8 cellular contexts compared by ENCODE assay signal in the genomic region with DNA sequence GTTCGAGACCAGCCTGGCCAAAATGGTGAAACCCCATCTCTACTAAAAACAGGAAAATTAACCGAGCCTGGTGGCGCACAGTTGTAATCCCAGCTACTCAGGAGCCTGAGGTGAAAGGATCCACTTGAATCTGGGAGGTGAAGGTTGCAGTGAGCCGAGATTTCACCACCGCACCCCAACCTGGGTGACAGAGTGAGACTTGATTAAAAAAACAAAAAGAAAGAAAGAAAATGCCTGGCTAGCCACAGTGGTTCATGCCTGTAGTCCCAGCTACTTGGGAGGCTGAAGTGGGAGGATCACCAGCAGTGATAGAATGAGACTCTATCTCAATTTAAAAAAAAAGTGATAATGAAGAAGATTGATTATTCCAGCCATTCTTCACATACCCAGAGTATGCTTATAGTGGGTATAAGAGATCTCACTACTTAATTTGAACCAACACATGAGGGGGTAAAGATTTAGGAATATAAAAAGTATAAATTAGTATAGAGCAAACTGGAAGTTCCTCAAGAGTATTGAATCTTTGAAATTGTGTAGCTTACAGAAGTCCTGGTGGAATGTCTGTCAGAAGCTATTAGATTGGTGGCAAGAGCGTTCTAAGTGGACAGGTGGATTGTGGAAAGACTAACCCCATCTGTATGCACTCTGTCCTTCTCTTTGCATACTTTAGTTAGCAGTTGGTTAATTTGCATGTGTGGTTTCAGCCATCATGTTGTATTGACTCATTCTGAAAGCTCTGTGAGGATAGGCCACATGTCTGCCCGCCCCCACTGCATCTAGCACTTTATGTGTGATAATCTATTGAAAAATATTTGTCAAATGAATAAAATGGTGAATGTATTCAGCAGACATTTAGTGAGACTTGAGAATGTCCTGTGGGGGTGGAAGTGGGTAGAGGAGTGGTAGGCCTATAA. TPM values are rescaled to one million over a fixed set of nuclear protein-coding genes. Genes with fewer than 3 reads are reported as not detected.
A peak's percentile ranks its signal among the peaks of the same experiment; 100 is the strongest.
DNase-seq lines count a peak whose midpoint lies in the region; ATAC-seq and TF ChIP-seq lines count a peak whose summit lies in the region.

No MANE protein-coding gene starts in this region.

- H3K9me3 Mint-ChIP-seq in osteocyte (ENCODE audit: unreplicated experiment): no peaks in the 10 kb centered on the region

- H3K4me3 Mint-ChIP-seq in T-helper 17 cell (peak overlapping the region; percentile 41), osteocyte (ENCODE audit: unreplicated experiment) (no peak overlapping the region)

- no peaks in the 10 kb centered on the region for H3K9me3 ChIP-seq in T-helper 17 cell (ENCODE audit: control insufficient read depth, low read length, poor library complexity, severe bottlenecking)

- no peak overlapping the region for H3K27ac ChIP-seq in epithelial cell of prostate

- H3K4me1 Mint-ChIP-seq in T-helper 17 cell (peaks cover 31% of the 10 kb centered on the region), osteocyte (ENCODE audit: unreplicated experiment) (peaks cover 14% of the 10 kb centered on the region)

- H3K27ac Mint-ChIP-seq in T-helper 17 cell (peak overlapping the region; percentile 32), osteocyte (ENCODE audit: unreplicated experiment) (no peak overlapping the region)

- ATAC-seq in GM19025 (IDR thresholded peaks at IDR 0.05; ENCODE audit: low read depth, unreplicated experiment) (peak; percentile 98), HG02970 (IDR thresholded peaks at IDR 0.05; ENCODE audit: low FRiP score, unreplicated experiment) (peak; percentile 89), T-helper 17 cell (peak; percentile 82)

- H3K27me3 Mint-ChIP-seq in T-helper 17 cell (no peaks in the 10 kb centered on the region), osteocyte (ENCODE audit: unreplicated experiment) (no peaks in the 10 kb centered on the region)

- DNase-seq in T-helper 17 cell: peak in 1 of 3 donors; percentile 14
- DNase-seq in epithelial cell of prostate (ENCODE audit: low read depth, low spot score): peak; percentile 29
- DNase-seq in stimulated activated CD8-positive, alpha-beta memory T cell treated with anti-CD3 and anti-CD28 coated beads, Interleukin-4, amount 100 ng/mL, for 48 hours: peak; percentile 62
- no peak for DNase-seq in SKM-1 (lab: John Stamatoyannopoulos, UW; ENCODE audit: unreplicated experiment)
- DNase-seq in DMS153 (lab: John Stamatoyannopoulos, UW): no peak
- no peak for DNase-seq in osteocyte (ENCODE audit: extremely low spot score, unreplicated experiment)

- no peak for TF ChIP-seq CTCF in osteocyte (IDR thresholded peaks at IDR 0.05)

- H3K36me3 Mint-ChIP-seq in T-helper 17 cell (ENCODE audit: low read depth): peaks cover 2% of the 10 kb centered on the region
- H3K36me3 Mint-ChIP-seq in osteocyte (ENCODE audit: unreplicated experiment): peaks cover 9% of the 10 kb centered on the region

RNA-seq across cellular contexts. Expression of a gene that starts 25.0 kb away (rescaled TPM):
- total RNA-seq in T-helper 17 cell (10 to 100 TPM; 24.7 to 30.7 TPM), osteocyte (14.0 TPM in 2 replicates)

Comparison
In these comparisons a context has a peak if more than half of its experiments do, and no peak if none do; other contexts are left out.
1. DNase-seq: peak in epithelial cell of prostate (single experiment) and stimulated activated CD8-positive, alpha-beta memory T cell treated with anti-CD3 and anti-CD28 coated beads, Interleukin-4, amount 100 ng/mL, for 48 hours (single experiment); none in SKM-1 (single experiment), DMS153 (single experiment) and osteocyte (single experiment).
2. Peak in every context shown above with its lines, with median percentiles within 50 percentile points of each other: ATAC-seq.